ENCODE assay signal across 25 cellular contexts in the genomic region with DNA sequence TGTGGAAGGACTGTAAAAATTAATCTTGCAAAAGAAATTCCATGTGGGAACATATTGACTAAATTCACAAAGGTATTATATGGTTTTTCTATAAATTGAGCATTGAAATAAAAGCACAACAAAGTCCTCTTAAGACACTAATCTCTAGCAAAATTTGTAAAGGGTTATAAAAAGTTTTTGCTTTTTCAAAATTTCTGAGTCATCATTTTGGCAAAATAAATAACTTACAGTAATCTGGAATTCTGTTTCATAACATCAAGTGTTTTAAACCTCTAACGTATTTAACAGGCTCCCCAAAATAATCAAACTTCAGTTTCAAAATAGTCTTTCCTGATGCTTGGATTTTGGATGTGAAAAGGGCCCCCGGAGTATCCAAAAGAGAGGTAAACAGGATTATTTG. TPM values are rescaled to one million over a fixed set of nuclear protein-coding genes. Genes with fewer than 3 reads are reported as not detected.
DNase-seq lines count a peak whose midpoint lies in the region; ATAC-seq, FAIRE-seq and TF ChIP-seq lines count a peak whose summit lies in the region.
"Had no signal": no experiment of that assay in that cellular context is flagged by ENCODE, and none has a peak within 500 bp of the region (broad histone marks: within the 10 kb centered on the region; RNA-seq: fewer than 3 reads in every experiment).

No MANE protein-coding gene starts in this region.

- H3K27me3 ChIP-seq in GM23338 (ENCODE audit: insufficient read depth) (no peaks in the 10 kb centered on the region), endodermal cell (ENCODE audit: control insufficient read depth, insufficient read depth, low read length, poor library complexity, severe bottlenecking) (no peaks in the 10 kb centered on the region)

- peaks cover 1% of the 10 kb centered on the region for H3K27me3 Mint-ChIP-seq in GM23338 (ENCODE audit: insufficient read depth, low read depth, poor library complexity)
- H3K27me3 Mint-ChIP-seq in endodermal cell (ENCODE audit: insufficient read depth), result no peaks in the 10 kb centered on the region
- no peaks in the 10 kb centered on the region for H3K27me3 Mint-ChIP-seq in activated T-cell treated with anti-CD3 and anti-CD28 coated beads, Interleukin-2, amount 50 U/mL, for 4 hours (ENCODE audit: low read depth)
- H3K27me3 Mint-ChIP-seq: CD4-positive, alpha-beta memory T cell had no signal

- H3F3A ChIP-seq in GM23338 (replicated peaks; ENCODE audit: low read depth), result no peaks in the 10 kb centered on the region

- ATAC-seq in GM23338, result no peak
- no peak for ATAC-seq in activated T-cell treated with anti-CD3 and anti-CD28 coated beads, Interleukin-2, amount 50 U/mL, for 4 hours
- ATAC-seq: Panc1 had no signal

- H3K4me3 ChIP-seq in GM23338, result no peak overlapping the region
- peak overlapping the region; percentile 58 for H3K4me3 ChIP-seq in endodermal cell (ENCODE audit: low read length)
- H3K4me3 ChIP-seq in fibroblast of the aortic adventitia (ENCODE audit: low read depth, low read length), result no peak overlapping the region
- H3K4me3 ChIP-seq: SK-N-MC had no signal

- H3K36me3 ChIP-seq in GM23338 (ENCODE audit: insufficient read depth) (peaks cover 75% of the 10 kb centered on the region), endodermal cell (ENCODE audit: control insufficient read depth, insufficient read depth, low read length) (peaks cover 99% of the 10 kb centered on the region)

- H3K27ac Mint-ChIP-seq in GM23338 (no peak overlapping the region), endodermal cell (no peak overlapping the region)
- H3K27ac Mint-ChIP-seq: HFFc6 had no signal

- no peak overlapping the region for H3K27ac ChIP-seq in GM23338 (ENCODE audit: low read depth)
- no peak overlapping the region for H3K27ac ChIP-seq in endodermal cell (ENCODE audit: low read depth, low read length)
- H3K27ac ChIP-seq: RWPE1, SK-N-MC had no signal

- H3K79me2 ChIP-seq in GM23338 (replicated peaks; ENCODE audit: insufficient read depth), result no peaks in the 10 kb centered on the region

- H3K9me3 Mint-ChIP-seq in GM23338 (peaks cover 87% of the 10 kb centered on the region), endodermal cell (peaks cover 85% of the 10 kb centered on the region)
- peaks cover 4% of the 10 kb centered on the region for H3K9me3 Mint-ChIP-seq in activated T-cell treated with anti-CD3 and anti-CD28 coated beads, Interleukin-2, amount 50 U/mL, for 4 hours

- peaks cover 3% of the 10 kb centered on the region; the same call in 1 of the 2 replicates for H3K9me2 ChIP-seq in GM23338 (ENCODE audit: insufficient read depth)

- H3K4me2 ChIP-seq in GM23338, result no peak overlapping the region

- no peak overlapping the region for H3K4me3 Mint-ChIP-seq in GM23338
- no peak overlapping the region for H3K4me3 Mint-ChIP-seq in endodermal cell
- no peak overlapping the region for H3K4me3 Mint-ChIP-seq in activated T-cell treated with anti-CD3 and anti-CD28 coated beads, Interleukin-2, amount 50 U/mL, for 4 hours
- H3K4me3 Mint-ChIP-seq: CD4-positive, alpha-beta memory T cell; HFFc6 had no signal

- peaks cover 100% of the 10 kb centered on the region for H3K36me3 Mint-ChIP-seq in GM23338 (ENCODE audit: low read depth)
- H3K36me3 Mint-ChIP-seq in endodermal cell (ENCODE audit: low read depth), result peaks cover 99% of the 10 kb centered on the region
- peaks cover 58% of the 10 kb centered on the region for H3K36me3 Mint-ChIP-seq in activated T-cell treated with anti-CD3 and anti-CD28 coated beads, Interleukin-2, amount 50 U/mL, for 4 hours (ENCODE audit: insufficient read depth)

- H2AFZ ChIP-seq in GM23338, result no peak overlapping the region

- TF ChIP-seq POLR2A in H54 (IDR thresholded peaks at IDR 0.05; ENCODE audit: low read depth, low read length), result no peak

- H3K9me3 ChIP-seq in endodermal cell (ENCODE audit: control insufficient read depth, low read length), result peaks cover 100% of the 10 kb centered on the region

- H3K9ac ChIP-seq in endodermal cell (ENCODE audit: extremely low read depth, low read length, poor library complexity, severe bottlenecking), result no peak overlapping the region

- FAIRE-seq in D721Med (lab: Jason Lieb, UNC), result peak; percentile 58
- FAIRE-seq in H54 (lab: Jason Lieb, UNC), result no peak

- H4K20me1 ChIP-seq in GM23338 (replicated peaks; ENCODE audit: insufficient read depth), result no peaks in the 10 kb centered on the region

- H3K4me1 Mint-ChIP-seq in GM23338 (no peaks in the 10 kb centered on the region), endodermal cell (no peaks in the 10 kb centered on the region)
- no peaks in the 10 kb centered on the region for H3K4me1 Mint-ChIP-seq in activated T-cell treated with anti-CD3 and anti-CD28 coated beads, Interleukin-2, amount 50 U/mL, for 4 hours (ENCODE audit: low read depth)

- DNase-seq in D721Med (ENCODE audit: insufficient read length, low spot score) (no peak), GM23338 (ENCODE audit: low spot score) (peak; percentile 9), endodermal cell (no peak), fibroblast of the aortic adventitia (ENCODE audit: low read depth) (peak; percentile 8), H54 (ENCODE audit: insufficient read length, low spot score) (no peak), SHP77 (lab: John Stamatoyannopoulos, UW) (no peak), SHP77 treated with DMSO at 0.1 percent for 48 hours (lab: John Stamatoyannopoulos, UW) (no peak)
- DNase-seq in activated T-cell treated with anti-CD3 and anti-CD28 coated beads, Interleukin-2, amount 50 U/mL, for 4 hours, result no peak
- DNase-seq: C1 segment of cervical spinal cord; CD4-positive, alpha-beta memory T cell; COR-L47; DND-41; HFFc6; KG1; MM.1S; NCI-H1048; NCI-H1417; NCI-H1694; NCI-H2029 treated with DMSO at 0.1 percent for 48 hours; NCI-H2227 treated with DMSO at 0.1 percent for 48 hours; NCI-H526 treated with DMSO at 0.1 percent for 48 hours; SIG-M5 had no signal

- 100% methylated on average over 1 of the region's 2 CpGs; no CpG with 5 or more reads in 1 of the 2 experiments for WGBS in endodermal cell (ENCODE audit: insufficient coverage in 1 of 2, insufficient read length in 1 of 2), 2 experiments

- H3K4me1 ChIP-seq in GM23338 (ENCODE audit: insufficient read depth) (no peaks in the 10 kb centered on the region), endodermal cell (ENCODE audit: control insufficient read depth, insufficient read depth, low read length) (no peaks in the 10 kb centered on the region)

- TF ChIP-seq CTCF in D721Med (IDR thresholded peaks at IDR 0.05; ENCODE audit: insufficient read depth, missing control alignments) (no peak), GM23338 (conservative IDR thresholded peaks at IDR 0.05; ENCODE audit: low read depth in 2 of 2) (no peak), endodermal cell (conservative IDR thresholded peaks at IDR 0.05) (no peak), fibroblast of the aortic adventitia (IDR thresholded peaks at IDR 0.05; ENCODE audit: insufficient read depth, low read length) (no peak)

RNA-seq across cellular contexts. Expression of gene MED4, which starts 26.0 kb away (rescaled TPM):
- total RNA-seq in GM23338 (2014; rRNA removed; shearing (Covaris generic)), result 29.0 and 38.8 TPM in 2 replicates
- polyA plus RNA-seq in GM23338 (2016; fragmentation: Nextera tagmentation; extraction: Ambion mirVana), result 80.6 and 92.5 TPM in 2 replicates
- total RNA-seq in endodermal cell, result 10 to 100 TPM; 56.4 to 68.1 TPM
- 50.4 TPM for polyA plus RNA-seq in endodermal cell (2013, experiment 1 of 2)
- polyA plus RNA-seq in endodermal cell (2013, experiment 2 of 2), result 52.4 TPM
- total RNA-seq in fibroblast of the aortic adventitia (ENCODE audit: low replicate concordance), result 22.9 and 31.5 TPM in 2 replicates
- 10 to 100 TPM; 47.6 to 50.5 (median 47.7) TPM for total RNA-seq in activated T-cell treated with anti-CD3 and anti-CD28 coated beads, Interleukin-2, amount 50 U/mL, for 4 hours

RNA-seq across cellular contexts. Expression of gene NUDT15, which starts 31.4 kb away (rescaled TPM):
- 56.7 and 59.3 TPM in 2 replicates for total RNA-seq in GM23338 (2014; rRNA removed; shearing (Covaris generic))
- 53.7 and 59.3 TPM in 2 replicates for polyA plus RNA-seq in GM23338 (2016; fragmentation: Nextera tagmentation; extraction: Ambion mirVana)
- total RNA-seq in endodermal cell, result 10 to 100 TPM; 42.0 to 59.8 TPM
- polyA plus RNA-seq in endodermal cell (2013, experiment 1 of 2), result 33.3 TPM
- polyA plus RNA-seq in endodermal cell (2013, experiment 2 of 2), result 31.8 TPM
- 14.1 and 23.1 TPM in 2 replicates for total RNA-seq in fibroblast of the aortic adventitia (ENCODE audit: low replicate concordance)
- 10 to 100 TPM; 18.3 to 22.0 (median 21.9) TPM for total RNA-seq in activated T-cell treated with anti-CD3 and anti-CD28 coated beads, Interleukin-2, amount 50 U/mL, for 4 hours

Comparison
In these comparisons a context has a peak if more than half of its experiments do, and no peak if none do; other contexts are left out.
1. DNase-seq: peak in GM23338 (single experiment) and fibroblast of the aortic adventitia (single experiment); none in D721Med (single experiment), endodermal cell (single experiment), H54 (single experiment), SHP77 (0 of 2), SHP77 treated with DMSO at 0.1 percent for 48 hours (single experiment) and activated T-cell treated with anti-CD3 and anti-CD28 coated beads, Interleukin-2, amount 50 U/mL, for 4 hours (single experiment).